8 cellular contexts compared by ENCODE assay signal in the genomic region with DNA sequence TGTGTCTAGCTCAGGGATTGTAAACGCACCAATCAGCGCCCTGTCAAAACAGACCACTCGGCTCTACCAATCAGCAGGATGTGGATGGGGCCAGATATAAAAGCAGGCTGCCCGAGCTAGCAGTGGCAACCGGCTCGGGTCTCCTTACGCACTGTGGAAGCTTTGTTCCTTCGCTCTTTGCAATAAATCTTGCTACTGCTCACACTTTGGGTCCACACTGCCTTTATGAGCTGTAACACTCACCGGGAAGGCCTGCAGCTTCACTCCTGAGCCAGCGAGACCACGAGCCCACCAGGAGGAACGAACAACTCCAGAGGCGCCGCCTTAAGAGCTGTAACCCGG.
DNase-seq lines count a peak whose midpoint lies in the region; ATAC-seq and TF ChIP-seq lines count a peak whose summit lies in the region.
"Not testable (repeated sequence)": the region's sequence is repeated elsewhere in the genome, so short reads cannot be mapped to it uniquely, and the experiment has no call there.

No MANE protein-coding gene starts in this region.

- H3K4me3 ChIP-seq in Jurkat, Clone E6-1 (ENCODE audit: low read length) = peak overlapping the region; percentile 36
- H3K4me3 ChIP-seq in MG63 = peak overlapping the region; percentile 40
- peak overlapping the region; percentile 46 for H3K4me3 ChIP-seq in fibroblast of villous mesenchyme (ENCODE audit: low read depth, low read length)

- H3K27me3 ChIP-seq in MG63 = not testable (repeated sequence)

- not testable (repeated sequence) for H3K27me3 Mint-ChIP-seq in activated naive CD8-positive, alpha-beta T cell treated with anti-CD3 and anti-CD28 coated beads, Interleukin-2, amount 10 ng/mL, durations not matched to agents 7 days and 5 days

- not testable (repeated sequence) for H3K9me3 ChIP-seq in MG63

- not testable (repeated sequence) for H3K36me3 Mint-ChIP-seq in activated naive CD8-positive, alpha-beta T cell treated with anti-CD3 and anti-CD28 coated beads, Interleukin-2, amount 10 ng/mL, durations not matched to agents 7 days and 5 days

- H3K36me3 ChIP-seq in MG63 = not testable (repeated sequence)

- H3K4me1 Mint-ChIP-seq in activated naive CD8-positive, alpha-beta T cell treated with anti-CD3 and anti-CD28 coated beads, Interleukin-2, amount 10 ng/mL, durations not matched to agents 7 days and 5 days = not testable (repeated sequence)

- peak overlapping the region; percentile 42 for H3K4me3 Mint-ChIP-seq in activated naive CD8-positive, alpha-beta T cell treated with anti-CD3 and anti-CD28 coated beads, Interleukin-2, amount 10 ng/mL, durations not matched to agents 7 days and 5 days

- DNase-seq in A172 (ENCODE audit: low spot score) (peak; percentile 62), ELF-1 (ENCODE audit: low read depth, low spot score) (peak; percentile 3), MG63 (peak; percentile 0), NCI-H2227 treated with DMSO at 0.1 percent for 48 hours (lab: John Stamatoyannopoulos, UW) (peak; percentile 91), SIG-M5 treated with dmso at 0.1 percent for 504 hours (lab: John Stamatoyannopoulos, UW; ENCODE audit: unreplicated experiment) (peak; percentile 3), fibroblast of villous mesenchyme (ENCODE audit: low read depth) (peak; percentile 25)
- not testable (repeated sequence) for DNase-seq in Jurkat, Clone E6-1 (ENCODE audit: low read depth, low spot score); activated naive CD8-positive, alpha-beta T cell treated with anti-CD3 and anti-CD28 coated beads, Interleukin-2, amount 10 ng/mL, durations not matched to agents 7 days and 5 days

- not testable (repeated sequence) for ATAC-seq in activated naive CD8-positive, alpha-beta T cell treated with anti-CD3 and anti-CD28 coated beads, Interleukin-2, amount 10 ng/mL, durations not matched to agents 7 days and 5 days (ENCODE audit: low read depth)

- not testable (repeated sequence) for H3K27ac Mint-ChIP-seq in activated naive CD8-positive, alpha-beta T cell treated with anti-CD3 and anti-CD28 coated beads, Interleukin-2, amount 10 ng/mL, durations not matched to agents 7 days and 5 days

- not testable (repeated sequence) for TF ChIP-seq CTCF in fibroblast of villous mesenchyme (IDR thresholded peaks at IDR 0.05; ENCODE audit: insufficient read depth, low read depth, low read length)

- H3K9me3 Mint-ChIP-seq in activated naive CD8-positive, alpha-beta T cell treated with anti-CD3 and anti-CD28 coated beads, Interleukin-2, amount 10 ng/mL, durations not matched to agents 7 days and 5 days = peaks cover 11% of the 10 kb centered on the region

- POLR2A ChIA-PET in activated naive CD8-positive, alpha-beta T cell treated with anti-CD3 and anti-CD28 coated beads, Interleukin-2, amount 10 ng/mL, durations not matched to agents 7 days and 5 days (lab: Charles Lee) = not testable (repeated sequence)
